ENCODE assay signal across 1 cellular context in genomic region chr1:207826557-207827487, GRCh38.
TF ChIP-seq lines count a peak whose summit lies in the region.

No MANE protein-coding gene starts in this region.

TF ChIP-seq in HepG2, 621 proteins besides CTCF, POLR2A, EP300 and RAD21 (continued from another document and continues in another):
- TF ChIP-seq ZFP41 (CRISPR knock-in tag; IDR thresholded peaks at IDR 0.05; ENCODE audit: borderline replicate concordance) (no peak), KLF16 (CRISPR knock-in tag; IDR thresholded peaks at IDR 0.05) (no peak), ZBTB4 (CRISPR knock-in tag; IDR thresholded peaks at IDR 0.05; ENCODE audit: borderline replicate concordance) (no peak), NFATC3 (CRISPR knock-in tag; IDR thresholded peaks at IDR 0.05) (no peak), ATRX (CRISPR knock-in tag; IDR thresholded peaks at IDR 0.05; ENCODE audit: borderline replicate concordance) (no peak), RARA (CRISPR knock-in tag; IDR thresholded peaks at IDR 0.05) (peak; percentile 38; the same call in 1 of the 2 replicates), PCBP1 (IDR thresholded peaks at IDR 0.05; ENCODE audit: borderline replicate concordance, low read depth, low read length) (no peak), REXO4 (CRISPR knock-in tag; IDR thresholded peaks at IDR 0.05; ENCODE audit: borderline replicate concordance) (no peak), ZMYM4 (CRISPR knock-in tag; IDR thresholded peaks at IDR 0.05) (no peak), MAF1 (CRISPR knock-in tag; IDR thresholded peaks at IDR 0.05; ENCODE audit: borderline replicate concordance) (no peak), ZNF598 (CRISPR knock-in tag; IDR thresholded peaks at IDR 0.05; ENCODE audit: borderline replicate concordance) (no peak), ZNF816 (CRISPR knock-in tag; IDR thresholded peaks at IDR 0.05; ENCODE audit: borderline replicate concordance) (no peak), CSRNP1 (CRISPR knock-in tag; IDR thresholded peaks at IDR 0.05) (no peak), ZBTB43 (CRISPR knock-in tag; conservative IDR thresholded peaks at IDR 0.05) (no peak), MAFF (IDR thresholded peaks at IDR 0.05; ENCODE audit: low read depth, low read length) (no peak), ZNF235 (CRISPR knock-in tag; IDR thresholded peaks at IDR 0.05; ENCODE audit: borderline replicate concordance) (no peak), ATF7-NPFF (CRISPR knock-in tag; IDR thresholded peaks at IDR 0.05; ENCODE audit: low read depth) (no peak), THYN1 (CRISPR knock-in tag; IDR thresholded peaks at IDR 0.05; ENCODE audit: borderline replicate concordance, low read depth) (no peak), ZNF354B (CRISPR knock-in tag; IDR thresholded peaks at IDR 0.05) (no peak), ZNF773 (CRISPR knock-in tag; IDR thresholded peaks at IDR 0.05; ENCODE audit: borderline replicate concordance) (no peak), CBX2 (IDR thresholded peaks at IDR 0.05; ENCODE audit: low read depth, low read length) (no peak), CBX2 (CRISPR knock-in tag; IDR thresholded peaks at IDR 0.05; ENCODE audit: low read depth) (no peak), CCDC6 (CRISPR knock-in tag; IDR thresholded peaks at IDR 0.05) (peak; percentile 44; the same call in 1 of the 2 replicates), POGZ (CRISPR knock-in tag; IDR thresholded peaks at IDR 0.05) (no peak), ZNF780A (CRISPR knock-in tag; IDR thresholded peaks at IDR 0.05) (no peak), HMG20A (CRISPR knock-in tag; IDR thresholded peaks at IDR 0.05; ENCODE audit: borderline replicate concordance) (0 out of 2 replicates have a peak, but pooled peaks have one; percentile 17), ZNF432 (CRISPR knock-in tag; IDR thresholded peaks at IDR 0.05; ENCODE audit: borderline replicate concordance) (no peak), ZNF253 (CRISPR knock-in tag; IDR thresholded peaks at IDR 0.05; ENCODE audit: borderline replicate concordance) (no peak), ZNF841 (CRISPR knock-in tag; IDR thresholded peaks at IDR 0.05; ENCODE audit: borderline replicate concordance) (no peak), POLR2AphosphoS2 (IDR thresholded peaks at IDR 0.05; ENCODE audit: low read depth, low read length) (no peak), ZNF362 (CRISPR knock-in tag; IDR thresholded peaks at IDR 0.05; ENCODE audit: borderline replicate concordance) (peak; percentile 82), FOXO4 (CRISPR knock-in tag; conservative IDR thresholded peaks at IDR 0.05) (no peak), ZEB1 (IDR thresholded peaks at IDR 0.05; ENCODE audit: insufficient replicate concordance, low read depth) (no peak), ZSCAN22 (CRISPR knock-in tag; IDR thresholded peaks at IDR 0.05) (no peak), POLR2G (IDR thresholded peaks at IDR 0.05; ENCODE audit: low read depth, low read length) (peak; percentile 75), ZNF749 (CRISPR knock-in tag; IDR thresholded peaks at IDR 0.05; ENCODE audit: borderline replicate concordance) (0 out of 2 replicates have a peak, but pooled peaks have one; percentile 61), TAF1 (CRISPR knock-in tag; IDR thresholded peaks at IDR 0.05) (peak; percentile 29; the same call in 1 of the 2 replicates), ZNF782 (CRISPR knock-in tag; IDR thresholded peaks at IDR 0.05; ENCODE audit: borderline replicate concordance) (no peak), ZBTB21 (CRISPR knock-in tag; IDR thresholded peaks at IDR 0.05) (no peak), ZNF609 (CRISPR knock-in tag; IDR thresholded peaks at IDR 0.05; ENCODE audit: borderline replicate concordance) (no peak; the same call in 1 of the 2 replicates), PHF21A (CRISPR knock-in tag; IDR thresholded peaks at IDR 0.05) (peak; percentile 70), ZNF556 (CRISPR knock-in tag; IDR thresholded peaks at IDR 0.05; ENCODE audit: borderline replicate concordance) (no peak), ATM (IDR thresholded peaks at IDR 0.05; ENCODE audit: borderline replicate concordance) (no peak), ZNF20 (CRISPR knock-in tag; IDR thresholded peaks at IDR 0.05) (no peak), HNRNPH1 (optimal IDR thresholded peaks at IDR 0.05; ENCODE audit: low read depth, low read length) (no peak), RXRB (CRISPR knock-in tag; IDR thresholded peaks at IDR 0.05; ENCODE audit: borderline replicate concordance) (no peak), SKI (IDR thresholded peaks at IDR 0.05; ENCODE audit: partially characterized antibody) (no peak), TAF15 (IDR thresholded peaks at IDR 0.05; ENCODE audit: low read depth, low read length, poor library complexity, severe bottlenecking) (no peak), BCLAF1 (IDR thresholded peaks at IDR 0.05) (no peak), TOPORS (CRISPR knock-in tag; IDR thresholded peaks at IDR 0.05) (no peak), MEIS1 (CRISPR knock-in tag; IDR thresholded peaks at IDR 0.05; ENCODE audit: borderline replicate concordance) (no peak), ZSCAN21 (CRISPR knock-in tag; IDR thresholded peaks at IDR 0.05; ENCODE audit: borderline replicate concordance) (no peak)
